31 cellular contexts compared by ENCODE assay signal in genomic region chr6:13563009-13563408, GRCh38.
"Had no signal": no experiment of that assay in that cellular context is flagged by ENCODE, and none has a peak within 500 bp of the region (broad histone marks: within the 10 kb centered on the region; RNA-seq: fewer than 3 reads in every experiment).

No MANE protein-coding gene starts in this region.

- H3K9me3 ChIP-seq: gastroesophageal sphincter, neutrophil, thoracic aorta had no signal

- H3K4me3 Mint-ChIP-seq: activated T-cell treated with anti-CD3 and anti-CD28 coated beads, Interleukin-2, amount 50 U/mL, for 24 hours; activated T-helper 17 cell treated with anti-CD3 and anti-CD28 coated beads, Interleukin-2, amount 50 U/mL, for 72 hours; central memory CD8-positive, alpha-beta T cell; nephron had no signal

- ATAC-seq: activated CD4-positive, CD25-positive, alpha-beta regulatory T cell treated with anti-CD3 and anti-CD28 coated beads, Interleukin-2, amount 50 U/mL, for 24 hours; activated naive CD4-positive, alpha-beta T cell treated with anti-CD3 and anti-CD28 coated beads, Interleukin-2, amount 50 U/mL, for 72 hours; activated T-helper 17 cell treated with anti-CD3 and anti-CD28 coated beads, Interleukin-2, amount 50 U/mL, for 72 hours; gastroesophageal sphincter; left ventricle myocardium superior; sciatic nerve; stimulated activated naive CD8-positive, alpha-beta T cell treated with anti-CD3 and anti-CD28 coated beads, Interleukin-15, Interleukin-2, amounts not matched to agents 100 U/mL and 50 U/mL, for 24 hours had no signal

- H3K4me3 ChIP-seq: gastroesophageal sphincter, hepatocyte, skin epidermis, thoracic aorta had no signal

- H3K36me3 Mint-ChIP-seq: activated naive CD4-positive, alpha-beta T cell treated with anti-CD3 and anti-CD28 coated beads, Interleukin-2, amount 50 U/mL, for 72 hours had no signal

- H3K27ac ChIP-seq: gastroesophageal sphincter, hepatocyte, skin epidermis, thoracic aorta, VCaP had no signal

- H3K27me3 ChIP-seq: hepatocyte, neutrophil had no signal

- FAIRE-seq: bronchial epithelial cell, colon, TTC549, urothelium cell line had no signal

- DNase-seq: activated CD4-positive, alpha-beta T cell treated with anti-CD3 and anti-CD28 coated beads for 48 hours; activated CD4-positive, alpha-beta T cell treated with anti-CD3 and anti-CD28 coated beads, Interleukin-2, amount 50 U/mL, for 48 hours; activated CD8-positive, alpha-beta memory T cell treated with anti-CD3 and anti-CD28 coated beads, Interleukin-2, amount 50 U/mL, for 48 hours; activated gamma-delta T cell treated with Interleukin-2 at 50 U/mL for 16 hours; activated T-cell treated with anti-CD3 and anti-CD28 coated beads, Interleukin-2, amount 50 U/mL, for 24 hours; anterior cingulate cortex; dermis blood vessel endothelial cell; effector CD8-positive, alpha-beta T cell; islet precursor cell; left ventricle myocardium superior; mammary epithelial cell; stimulated activated CD4-positive, alpha-beta T cell treated with anti-CD3 and anti-CD28 coated beads, Interleukin-12 subunit alpha, Interleukin-12 subunit beta, amount 100 ng/mL, for 4 hours; stimulated activated CD4-positive, alpha-beta T cell treated with anti-CD3 and anti-CD28 coated beads, Interleukin-4, amount 100 ng/mL, for 1 hour; stimulated activated naive CD8-positive, alpha-beta T cell treated with anti-CD3 and anti-CD28 coated beads, Interleukin-15, Interleukin-2, amounts not matched to agents 100 U/mL and 50 U/mL, for 24 hours; trophoblast cell had no signal

- H3K4me1 Mint-ChIP-seq: central memory CD8-positive, alpha-beta T cell had no signal

- H3K27ac Mint-ChIP-seq: activated naive CD4-positive, alpha-beta T cell treated with anti-CD3 and anti-CD28 coated beads, Interleukin-2, amount 50 U/mL, for 72 hours; activated T-cell treated with anti-CD3 and anti-CD28 coated beads, Interleukin-2, amount 50 U/mL, for 24 hours; activated T-helper 17 cell treated with anti-CD3 and anti-CD28 coated beads, Interleukin-2, amount 50 U/mL, for 72 hours; nephron had no signal

- H3K36me3 ChIP-seq: gastroesophageal sphincter, neutrophil, thoracic aorta had no signal

- H3K9me3 Mint-ChIP-seq: activated naive CD4-positive, alpha-beta T cell treated with anti-CD3 and anti-CD28 coated beads, Interleukin-2, amount 50 U/mL, for 72 hours; activated T-cell treated with anti-CD3 and anti-CD28 coated beads, Interleukin-2, amount 50 U/mL, for 24 hours; activated T-helper 17 cell treated with anti-CD3 and anti-CD28 coated beads, Interleukin-2, amount 50 U/mL, for 72 hours; central memory CD8-positive, alpha-beta T cell; nephron had no signal
